In the genomic region with DNA sequence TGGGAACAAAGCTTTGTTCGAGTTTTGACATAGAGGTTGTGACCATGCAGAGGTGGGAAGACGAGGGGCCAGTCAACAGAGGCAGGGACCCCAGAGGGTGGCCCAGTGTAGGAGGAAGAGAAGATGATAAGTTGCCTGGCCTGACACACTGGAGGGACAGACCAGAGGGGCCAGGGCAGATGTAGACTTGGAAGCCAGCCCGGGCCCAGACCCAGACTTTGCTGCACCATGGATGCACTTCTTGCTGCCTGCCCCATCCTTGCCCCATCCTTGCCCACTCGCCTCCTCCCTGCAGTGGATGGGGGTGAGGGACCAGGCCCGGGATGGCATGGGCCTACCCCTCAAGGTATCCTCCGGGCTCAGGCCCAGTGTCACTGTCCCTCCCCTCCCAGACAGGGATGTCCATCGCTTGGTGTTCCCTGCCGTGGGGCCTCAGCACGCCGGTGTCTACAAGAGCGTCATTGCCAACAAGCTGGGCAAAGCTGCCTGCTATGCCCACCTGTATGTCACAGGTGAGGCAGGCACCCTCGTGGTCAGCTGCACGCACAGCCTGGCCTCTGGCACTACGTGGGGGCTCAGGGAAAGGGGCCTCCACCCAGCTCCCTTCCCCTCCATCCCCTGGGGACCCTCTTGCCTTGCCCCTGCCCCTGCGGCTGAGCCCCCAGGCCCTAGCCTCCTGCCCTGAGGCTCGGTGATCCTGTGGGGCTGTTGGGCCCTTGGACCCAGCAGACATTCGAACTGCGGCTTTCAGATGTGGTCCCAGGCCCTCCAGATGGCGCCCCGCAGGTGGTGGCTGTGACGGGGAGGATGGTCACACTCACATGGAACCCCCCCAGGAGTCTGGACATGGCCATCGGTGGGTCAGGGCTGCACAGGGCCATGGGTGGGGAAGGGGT, we compare ENCODE assay signal across 27 cellular contexts. TPM values are rescaled to one million over a fixed set of nuclear protein-coding genes. Genes with fewer than 3 reads are reported as not detected.
DNase-seq lines count a peak whose midpoint lies in the region; ATAC-seq, FAIRE-seq and TF ChIP-seq lines count a peak whose summit lies in the region.
"Had no signal": no experiment of that assay in that cellular context is flagged by ENCODE, and none has a peak within 500 bp of the region (broad histone marks: within the 10 kb centered on the region; RNA-seq: fewer than 3 reads in every experiment).

No MANE protein-coding gene starts in this region.

- H3K9ac ChIP-seq in H1 (replicated peaks in 1 of 4; ENCODE audit: extremely low read depth in 1 of 4, low read depth in 3 of 4, low read length in 3 of 4) = no peak overlapping the region

- no peak overlapping the region for H3K4me2 ChIP-seq in H1 (ENCODE audit: insufficient read depth in 1 of 2, low read depth in 2 of 2, low read length in 2 of 2)

- H3K36me3 ChIP-seq in left ventricle myocardium inferior = peaks cover 5% of the 10 kb centered on the region
- no peaks in the 10 kb centered on the region for H3K36me3 ChIP-seq in H1 (ENCODE audit: control insufficient read depth in 2 of 4, insufficient read depth in 4 of 4, low read length in 3 of 4)
- peaks cover 7 to 86% (median 35%) of the 10 kb centered on the region in 4 donors for H3K36me3 ChIP-seq in sigmoid colon
- H3K36me3 ChIP-seq in tibial nerve = no peaks in the 10 kb centered on the region

- no peak overlapping the region for H3K4ac ChIP-seq in H1 (replicated peaks; ENCODE audit: insufficient read length, low read depth, low read length)

- H3K9me3 ChIP-seq in left ventricle myocardium inferior (replicated peaks) (no peaks in the 10 kb centered on the region), H1 (ENCODE audit: insufficient read depth in 2 of 2, low read depth in 1 of 2, low read length in 1 of 2) (no peaks in the 10 kb centered on the region), sigmoid colon (no peaks in the 10 kb centered on the region), tibial nerve (no peaks in the 10 kb centered on the region)
- H3K9me3 ChIP-seq: BE2C had no signal

- 86% methylated on average over 22 of the region's 22 CpGs; no CpG with 5 or more reads in 1 of the 2 experiments for WGBS in H1 (ENCODE audit: extremely low coverage in 1 of 2, insufficient coverage in 1 of 2, insufficient read length in 1 of 2, insufficient replicate concordance in 2 of 2, low coverage in 1 of 2, low lambda C conversion rate in 2 of 2, missing lambda C conversion rate in 1 of 2), 2 experiments
- 80 to 87% methylated on average over 22 of the region's 22 CpGs for WGBS in sigmoid colon, 2 donors
- 84 to 85% methylated on average over 16 to 20 of the region's 22 CpGs for WGBS in tibial nerve, 2 donors

- POLR2A ChIA-PET in H1 (lab: Charles Lee; ENCODE audit: partially characterized antibody) = interaction anchor here (0.7 to 1.7 kb wide), 7 partner anchors 8 to 29 kb away, joined by 3 to 4 read pairs (median 3); no protein-coding TSS in a partner anchor

- no peak for ATAC-seq in left cardiac atrium
- no peak for ATAC-seq in HG03354 (IDR thresholded peaks at IDR 0.05; ENCODE audit: poor library complexity, severe bottlenecking, unreplicated experiment)
- ATAC-seq: Panc1 had no signal

- H3K27me3 ChIP-seq in left ventricle myocardium inferior (ENCODE audit: low read depth) (peaks cover 24% of the 10 kb centered on the region), H1 (replicated peaks in 1 of 4; ENCODE audit: control insufficient read depth in 3 of 4, extremely low read depth in 1 of 4, insufficient read depth in 3 of 4, low read length in 3 of 4) (no peaks in the 10 kb centered on the region), sigmoid colon (no peaks in the 10 kb centered on the region), tibial nerve (no peaks in the 10 kb centered on the region)
- H3K27me3 ChIP-seq: BE2C had no signal

- TF ChIP-seq RAD21 in H1 (IDR thresholded peaks at IDR 0.05 in 1 of 2, conservative IDR thresholded peaks at IDR 0.05 in 1 of 2; ENCODE audit: low read depth in 2 of 2, low read length in 2 of 2) = no peak

- H3K4me1 ChIP-seq in left ventricle myocardium inferior (peaks cover 64% of the 10 kb centered on the region), H1 (replicated peaks in 1 of 4; ENCODE audit: control insufficient read depth in 3 of 4, insufficient read depth in 4 of 4, low read length in 3 of 4) (peaks cover 0 to 5% (median 0%) of the 10 kb centered on the region in 4 experiments; a peak in 2 of 7 replicates), sigmoid colon (peaks cover 0 to 57% (median 42%) of the 10 kb centered on the region in 4 donors), tibial nerve (peaks cover 0 to 5% (median 0%) of the 10 kb centered on the region in 4 donors)

- H3K56ac ChIP-seq in H1 (replicated peaks; ENCODE audit: insufficient read length, low read depth, low read length) = no peak overlapping the region

- H3K27ac ChIP-seq in left ventricle myocardium inferior (replicated peaks) (peak overlapping the region; percentile 62), H1 (ENCODE audit: low read depth, low read length) (no peak overlapping the region), sigmoid colon (peak overlapping the region; percentile 58 to 99 (median 99)), tibial nerve (no peak overlapping the region)
- H3K27ac ChIP-seq: RWPE1 had no signal

- FAIRE-seq in H1 (lab: Jason Lieb, UNC) (no peak), H54 (lab: Jason Lieb, UNC) (no peak)
- FAIRE-seq: GM12892, GM19239 had no signal

- H2BK120ac ChIP-seq in H1 (replicated peaks; ENCODE audit: low read depth, low read length) = no peak overlapping the region

- 0 out of 2 replicates have a peak overlapping the region, but pooled peaks have one; percentile 48 for H2BK20ac ChIP-seq in H1 (ENCODE audit: low read length)

- CTCF ChIA-PET in H1 (lab: Charles Lee; ENCODE audit: partially characterized antibody) = interaction anchor here (0.8 to 113.1 kb wide), 6 partner anchors 13 to 88 kb away, joined by 4 to 7248 read pairs (median 20); a partner anchor contains a TSS

- no peak overlapping the region for H2AK5ac ChIP-seq in H1 (ENCODE audit: low read depth, low read length)

- H4K5ac ChIP-seq in H1 (ENCODE audit: insufficient read length, low read depth, low read length) = no peak overlapping the region

- TF ChIP-seq CTCF in left ventricle myocardium inferior (IDR thresholded peaks at IDR 0.05; ENCODE audit: borderline replicate concordance) (no peak), H1 (IDR thresholded peaks at IDR 0.05; ENCODE audit: control extremely low read depth in 1 of 3, insufficient read depth in 1 of 3, low read depth in 1 of 3, low read length in 3 of 3) (no peak), sigmoid colon (IDR thresholded peaks at IDR 0.05) (no peak), tibial nerve (IDR thresholded peaks at IDR 0.05) (no peak)

- H2BK15ac ChIP-seq in H1 (ENCODE audit: low read length) = no peak overlapping the region

- no peak overlapping the region for H4K91ac ChIP-seq in H1 (replicated peaks; ENCODE audit: insufficient read length, low read length)

- intact Hi-C loops in left ventricle myocardium inferior (cut with micrococcal nuclease) = no loop called here
- intact Hi-C loops in left cardiac atrium (cut with DNase I) = loop anchor here in 1 of 2 donors (5.0 kb wide), 1 partner anchor 56 kb away; no protein-coding TSS in a partner anchor
- intact Hi-C loops in sigmoid colon (cut with DNase I) = no loop called here

- peak overlapping the region; percentile 75; the same call in 1 of the 2 replicates for H2BK12ac ChIP-seq in H1 (ENCODE audit: low read depth, low read length)

- no peaks in the 10 kb centered on the region for H3K79me2 ChIP-seq in H1 (ENCODE audit: control insufficient read depth in 1 of 2, insufficient read depth in 2 of 2, low read length in 2 of 2)

- no peak overlapping the region for H4K8ac ChIP-seq in H1 (ENCODE audit: extremely low read depth, insufficient read depth, low read length)

- no peaks in the 10 kb centered on the region for H4K20me1 ChIP-seq in H1 (replicated peaks in 1 of 2; ENCODE audit: control insufficient read depth in 1 of 2, insufficient read depth in 2 of 2, low read length in 2 of 2)

- no peaks in the 10 kb centered on the region for H3K23me2 ChIP-seq in H1 (ENCODE audit: low read depth, low read length)

- peak overlapping the region; percentile 24; the same call in 1 of the 2 replicates for H2BK5ac ChIP-seq in H1 (ENCODE audit: low read depth, low read length)

- no peak for TF ChIP-seq POLR2A in H1 (IDR thresholded peaks at IDR 0.05; ENCODE audit: control extremely low read depth in 1 of 2, low read depth in 2 of 2, low read length in 2 of 2)
- no peak for TF ChIP-seq POLR2A in sigmoid colon (IDR thresholded peaks at IDR 0.05)
- no peak for TF ChIP-seq POLR2A in tibial nerve (IDR thresholded peaks at IDR 0.05)
- no peak for TF ChIP-seq POLR2A in H54 (IDR thresholded peaks at IDR 0.05; ENCODE audit: low read depth, low read length)

- DNase-seq in left ventricle myocardium inferior (no peak), left cardiac atrium (no peak), H1 (ENCODE audit: low read depth in 1 of 2, low spot score in 2 of 2) (no peak), sigmoid colon (no peak), tibial nerve (ENCODE audit: low spot score in 2 of 2) (no peak), H54 (ENCODE audit: insufficient read length, low spot score) (no peak)
- DNase-seq: 8988T, ACHN, BE2C, DMS153, DND-41, H7, NCI-H1092 treated with DMSO at 0.1 percent for 48 hours, NCI-H1436, NCI-H187, NCI-H2081 treated with DMSO at 0.1 percent for 48 hours, NCI-H2171, NCI-H226, NCI-H510A, NCI-H69, SHP77 treated with DMSO at 0.1 percent for 48 hours had no signal

- H3K79me1 ChIP-seq in H1 (ENCODE audit: low read depth, low read length) = no peaks in the 10 kb centered on the region

- no peak overlapping the region for H3K14ac ChIP-seq in H1 (ENCODE audit: insufficient read length)

- H2AFZ ChIP-seq in H1 (ENCODE audit: low read length) = no peak overlapping the region

- no peak overlapping the region for H3K4me3 ChIP-seq in left ventricle myocardium inferior
- no peak overlapping the region for H3K4me3 ChIP-seq in H1 (ENCODE audit: extremely low read depth in 1 of 4, insufficient read depth in 2 of 4, low read depth in 3 of 4, low read length in 4 of 4)
- no peak overlapping the region for H3K4me3 ChIP-seq in sigmoid colon
- H3K4me3 ChIP-seq in tibial nerve = no peak overlapping the region

- H3K18ac ChIP-seq in H1 (ENCODE audit: extremely low read depth, low read length) = no peak overlapping the region

- no peak overlapping the region for H3K23ac ChIP-seq in H1 (ENCODE audit: insufficient read length)

- TF ChIP-seq EP300 in H1 (IDR thresholded peaks at IDR 0.05; ENCODE audit: borderline replicate concordance in 1 of 2, low read depth in 2 of 2, low read length in 2 of 2) (no peak), sigmoid colon (IDR thresholded peaks at IDR 0.05) (no peak), tibial nerve (IDR thresholded peaks at IDR 0.05) (no peak)

RNA-seq across cellular contexts. Expression of a gene that starts 27.0 kb away (rescaled TPM):
- total RNA-seq in left ventricle myocardium inferior (22.0 TPM), left cardiac atrium (10 to 100 TPM; 29.0 to 30.0 TPM), sigmoid colon (10 to 100 TPM; 13.9 to 24.7 (median 21.3) TPM), tibial nerve (10 to 100 TPM; 18.8 to 29.7 (median 27.8) TPM)
- 34.3 and 35.3 TPM in 2 replicates for total RNA-seq in H1 (2021; fragmentation: NEBNext Ultra II Directional; extraction: Animal tissue kit (Norgen Biotek cat#: 25700))
- polyA plus RNA-seq in H1 (2011; rRNA removed) (98.8 and 101 TPM in 2 replicates), sigmoid colon (10 to 100 TPM; 42.6 to 52.8 (median 44.2) TPM)
- 59.0 TPM for polyA plus RNA-seq in H1 (2011; cell fraction: cytosol; rRNA removed)
- 133 TPM for polyA plus RNA-seq in H1 (2011; cell fraction: nucleus; rRNA removed)
- 32.8 to 43.7 TPM (median 41.5 TPM) in 4 replicates for polyA plus RNA-seq in H1 (2012, experiment 1 of 2)
- polyA plus RNA-seq in H1 (2012, experiment 2 of 2) = 53.9 TPM
- 32.4 TPM for polyA plus RNA-seq in H1 (2013, experiment 1 of 2)
- 31.6 TPM for polyA plus RNA-seq in H1 (2013, experiment 2 of 2)
- polyA minus RNA-seq in H1 (2011; rRNA and poly(A)+ RNA removed) = 67.3 and 79.3 TPM in 2 replicates
- 24.6 TPM for polyA minus RNA-seq in H1 (2011; cell fraction: cytosol; rRNA and poly(A)+ RNA removed)
- 26.1 TPM for polyA minus RNA-seq in H1 (2011; cell fraction: nucleus; rRNA and poly(A)+ RNA removed)

RNA-seq across cellular contexts. Expression of a gene that starts 37.1 kb away (rescaled TPM):
- total RNA-seq in left ventricle myocardium inferior (145 TPM), left cardiac atrium (10 to 100 TPM; 94.6 to 94.9 TPM), sigmoid colon (100 to 1,000 TPM; 123 to 321 (median 194) TPM), tibial nerve (10 to 100 TPM in 1 of 4 donors, 1 to 10 TPM in 3; 6.7 to 10.2 (median 8.1) TPM)
- total RNA-seq in H1 (2021; fragmentation: NEBNext Ultra II Directional; extraction: Animal tissue kit (Norgen Biotek cat#: 25700)) = 32.0 and 36.7 TPM in 2 replicates
- polyA plus RNA-seq in H1 (2011; rRNA removed) (19.9 and 37.1 TPM in 2 replicates), sigmoid colon (10 to 100 TPM in 2 of 3 donors, 1 to 10 TPM in 1; 6.0 to 25.4 (median 13.4) TPM)
- 41.0 TPM for polyA plus RNA-seq in H1 (2011; cell fraction: cytosol; rRNA removed)
- polyA plus RNA-seq in H1 (2011; cell fraction: nucleus; rRNA removed) = 98.6 TPM
- polyA plus RNA-seq in H1 (2012, experiment 1 of 2) = 20.0 to 41.3 TPM (median 36.9 TPM) in 4 replicates
- 18.5 TPM for polyA plus RNA-seq in H1 (2012, experiment 2 of 2)
- polyA plus RNA-seq in H1 (2013, experiment 1 of 2) = 41.2 TPM
- polyA plus RNA-seq in H1 (2013, experiment 2 of 2) = 36.3 TPM
- polyA minus RNA-seq in H1 (2011; rRNA and poly(A)+ RNA removed) = 7.1 and 12.4 TPM in 2 replicates
- 13.4 TPM for polyA minus RNA-seq in H1 (2011; cell fraction: cytosol; rRNA and poly(A)+ RNA removed)
- polyA minus RNA-seq in H1 (2011; cell fraction: nucleus; rRNA and poly(A)+ RNA removed) = 39.5 TPM

RNA-seq across cellular contexts. Expression of a gene that starts 42.6 kb away (rescaled TPM):
- total RNA-seq in left ventricle myocardium inferior (not detected), left cardiac atrium (under 1 TPM in 1 of 2 donors, not detected in 1; 0.32 TPM), sigmoid colon (under 1 TPM in 1 of 4 donors, not detected in 3; under 0.01 TPM), tibial nerve (1 to 10 TPM in 1 of 4 donors, under 1 TPM in 1, not detected in 2; 0.42 to 3.0 TPM)
- total RNA-seq in H1 (2021; fragmentation: NEBNext Ultra II Directional; extraction: Animal tissue kit (Norgen Biotek cat#: 25700)) = 0.19 and 0.22 TPM in 2 replicates
- polyA plus RNA-seq in H1 (2011; rRNA removed) (0.12 and 0.30 TPM in 2 replicates), sigmoid colon (under 1 TPM in 1 of 3 donors, not detected in 2; 0.07 TPM)
- 0.18 TPM for polyA plus RNA-seq in H1 (2011; cell fraction: cytosol; rRNA removed)
- 0.96 TPM for polyA plus RNA-seq in H1 (2011; cell fraction: nucleus; rRNA removed)
- polyA plus RNA-seq in H1 (2012, experiment 1 of 2) = 0.11 to 0.42 TPM (median 0.36 TPM) in 3 of 4 replicates, not detected in the other
- 0.05 TPM for polyA plus RNA-seq in H1 (2012, experiment 2 of 2)
- polyA plus RNA-seq in H1 (2013, experiment 1 of 2) = 0.06 TPM
- polyA plus RNA-seq in H1 (2013, experiment 2 of 2) = 0.13 TPM
- 0.12 and 0.22 TPM in 2 replicates for polyA minus RNA-seq in H1 (2011; rRNA and poly(A)+ RNA removed)
- not detected for polyA minus RNA-seq in H1 (2011; cell fraction: cytosol; rRNA and poly(A)+ RNA removed)
- 0.50 TPM for polyA minus RNA-seq in H1 (2011; cell fraction: nucleus; rRNA and poly(A)+ RNA removed)

RNA-seq across cellular contexts. Expression of a gene that starts 53.5 kb away (rescaled TPM):
- total RNA-seq in left ventricle myocardium inferior (15,954 TPM), left cardiac atrium (1,000 to 10,000 TPM; 5,895 to 7,519 TPM), sigmoid colon (over 10,000 TPM in 3 of 4 donors, 1,000 to 10,000 TPM in 1; 7,366 to 30,562 (median 13,340) TPM), tibial nerve (10 to 100 TPM; 20.7 to 50.4 (median 25.0) TPM)
- 1.5 and 1.8 TPM in 2 replicates for total RNA-seq in H1 (2021; fragmentation: NEBNext Ultra II Directional; extraction: Animal tissue kit (Norgen Biotek cat#: 25700))
- polyA plus RNA-seq in H1 (2011; rRNA removed) (3.8 and 4.3 TPM in 2 replicates), sigmoid colon (100 to 1,000 TPM in 2 of 3 donors, 10 to 100 TPM in 1; 35.1 to 264 (median 162) TPM)
- 5.0 TPM for polyA plus RNA-seq in H1 (2011; cell fraction: cytosol; rRNA removed)
- 3.5 TPM for polyA plus RNA-seq in H1 (2011; cell fraction: nucleus; rRNA removed)
- 2.0 to 3.8 TPM (median 3.0 TPM) in 4 replicates for polyA plus RNA-seq in H1 (2012, experiment 1 of 2)
- 1.8 TPM for polyA plus RNA-seq in H1 (2012, experiment 2 of 2)
- polyA plus RNA-seq in H1 (2013, experiment 1 of 2) = 1.2 TPM
- 2.2 TPM for polyA plus RNA-seq in H1 (2013, experiment 2 of 2)
- 7.1 and 14.3 TPM in 2 replicates for polyA minus RNA-seq in H1 (2011; rRNA and poly(A)+ RNA removed)
- 5.7 TPM for polyA minus RNA-seq in H1 (2011; cell fraction: cytosol; rRNA and poly(A)+ RNA removed)
- 2.7 TPM for polyA minus RNA-seq in H1 (2011; cell fraction: nucleus; rRNA and poly(A)+ RNA removed)
- total RNA-seq: OCI-LY7 had no signal

Comparison
In these comparisons a context has a peak if more than half of its experiments do, and no peak if none do; other contexts are left out.
1. H3K27ac ChIP-seq: peak in left ventricle myocardium inferior (single experiment) and sigmoid colon (4 of 4); none in H1 (single experiment) and tibial nerve (0 of 4).